ENCODE assay signal across 8 cellular contexts in the genomic region with DNA sequence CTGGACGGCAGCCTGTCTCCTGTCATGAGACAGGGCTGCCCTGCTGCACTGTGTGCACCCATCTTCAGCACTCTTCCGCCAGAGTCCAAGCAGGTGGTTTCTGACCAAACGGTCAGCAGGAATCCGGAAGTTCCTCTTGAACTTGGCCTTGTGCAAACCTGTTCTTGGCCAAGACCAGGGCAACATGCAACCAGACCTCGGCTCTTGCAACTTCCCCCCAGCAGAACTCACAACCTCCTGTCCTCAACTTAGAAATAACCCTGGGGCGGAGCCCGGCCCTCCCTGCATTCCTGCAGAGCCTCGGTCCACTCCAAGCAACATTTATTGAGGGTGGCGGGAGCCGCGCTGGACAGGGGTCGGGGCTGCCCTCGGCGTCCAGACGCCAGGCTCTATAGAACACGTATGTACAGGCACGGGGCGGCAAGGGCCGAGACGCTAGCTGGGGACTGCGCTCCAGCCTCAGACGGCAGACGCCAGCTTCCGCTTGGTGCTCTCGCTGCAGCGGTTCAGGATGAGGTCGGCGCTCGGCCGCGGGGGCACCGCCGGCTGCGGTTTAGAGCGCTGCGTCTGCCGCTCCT.
A peak's percentile ranks its signal among the peaks of the same experiment; 100 is the strongest.
DNase-seq lines count a peak whose midpoint lies in the region; ATAC-seq and TF ChIP-seq lines count a peak whose summit lies in the region.
"Not testable (repeated sequence)": the region's sequence is repeated elsewhere in the genome, so short reads cannot be mapped to it uniquely, and the experiment has no call there.

No MANE protein-coding gene starts in this region.

- H3K9me3 Mint-ChIP-seq in CD14-positive monocyte; central memory CD8-positive, alpha-beta T cell: not testable (repeated sequence)

- not testable (repeated sequence) for H3K36me3 ChIP-seq in PC-9 (ENCODE audit: low read depth); neuron (ENCODE audit: insufficient read depth, low read length)

- H3K4me3 Mint-ChIP-seq in CD14-positive monocyte, result peak overlapping the region; percentile 51 to 62
- H3K4me3 Mint-ChIP-seq in central memory CD8-positive, alpha-beta T cell, result not testable (repeated sequence)

- BruUV-seq in PC-9 (replicated peaks; lab: Mats Ljungman, UMichigan), result TSS peak; percentile 98

- H3K9me3 ChIP-seq in PC-9 (ENCODE audit: insufficient read depth, low read depth); neuron (ENCODE audit: low read length): not testable (repeated sequence)

- not testable (repeated sequence) for H3K27me3 ChIP-seq in PC-9 (ENCODE audit: insufficient read depth, low read depth); neuron (ENCODE audit: insufficient read depth, low read length)

- CTCF ChIA-PET in PC-9 (lab: Charles Lee), result not testable (repeated sequence)

- ATAC-seq in HG02759 (IDR thresholded peaks at IDR 0.05; ENCODE audit: unreplicated experiment), result peak; percentile 1
- peak; percentile 86 for ATAC-seq in central memory CD8-positive, alpha-beta T cell (replicated peaks; ENCODE audit: extremely low read depth, poor library complexity, severe bottlenecking)
- ATAC-seq in left ventricle myocardium superior, result peak; percentile 9

- DNase-seq in CD14-positive monocyte (ENCODE audit: low spot score) (peak; percentile 81), PC-9 (peak in 1 of 2 experiments; percentile 61), left ventricle myocardium superior (peak; percentile 67)
- peak; percentile 70 for DNase-seq in activated CD8-positive, alpha-beta memory T cell treated with anti-CD3 and anti-CD28 coated beads, Interleukin-2, amount 50 U/mL, for 48 hours
- DNase-seq in central memory CD8-positive, alpha-beta T cell (ENCODE audit: low spot score in 2 of 2), result not testable (repeated sequence)
- DNase-seq in stimulated activated CD8-positive, alpha-beta memory T cell treated with anti-CD3 and anti-CD28 coated beads, Interleukin-4, amount 100 ng/mL, for 48 hours, result peak; percentile 45

- H3K27ac ChIP-seq in PC-9, result peak overlapping the region; percentile 83

- H4K20me1 ChIP-seq in PC-9 (ENCODE audit: insufficient read depth), result not testable (repeated sequence)

- not testable (repeated sequence) for H3K79me2 ChIP-seq in PC-9 (ENCODE audit: low read depth)

- POLR2A ChIA-PET in PC-9 (lab: Charles Lee; ENCODE audit: unreplicated experiment), result not testable (repeated sequence)

- not testable (repeated sequence) for H3K4me1 Mint-ChIP-seq in CD14-positive monocyte; central memory CD8-positive, alpha-beta T cell

- not testable (repeated sequence) for H2AFZ ChIP-seq in PC-9; neuron (ENCODE audit: low read depth, low read length)

- H3K4me2 ChIP-seq in PC-9, result peak overlapping the region; percentile 73

- not testable (repeated sequence) for TF ChIP-seq CTCF in CD14-positive monocyte (IDR thresholded peaks at IDR 0.05); PC-9 (conservative IDR thresholded peaks at IDR 0.05)

- H3K27me3 Mint-ChIP-seq in CD14-positive monocyte (ENCODE audit: low read depth in 3 of 3); central memory CD8-positive, alpha-beta T cell: not testable (repeated sequence)

- H3K27ac Mint-ChIP-seq in CD14-positive monocyte, result peak overlapping the region; percentile 87 to 96 (median 92)
- H3K27ac Mint-ChIP-seq in central memory CD8-positive, alpha-beta T cell (ENCODE audit: low read depth), result not testable (repeated sequence)

- peak overlapping the region; percentile 55; the same call in 1 of the 2 replicates for H3K4me3 ChIP-seq in PC-9
- peak overlapping the region; percentile 42 for H3K4me3 ChIP-seq in neuron (ENCODE audit: low read length)

- not testable (repeated sequence) for H3F3A ChIP-seq in PC-9 (ENCODE audit: insufficient read depth, low read depth)

- H3K36me3 Mint-ChIP-seq in CD14-positive monocyte; central memory CD8-positive, alpha-beta T cell (ENCODE audit: insufficient read depth): not testable (repeated sequence)

- H3K9me2 ChIP-seq in PC-9 (ENCODE audit: insufficient read depth), result not testable (repeated sequence)

- not testable (repeated sequence) for H3K4me1 ChIP-seq in PC-9 (replicated peaks; ENCODE audit: insufficient read depth); neuron (ENCODE audit: insufficient read depth, low read length)

- intact Hi-C loops in CD14-positive monocyte (cut with micrococcal nuclease); PC-9 (cut with micrococcal nuclease; ENCODE audit: unreplicated experiment); left ventricle myocardium superior (cut with micrococcal nuclease): not testable (repeated sequence)

Comparison
In these comparisons a context has a peak if more than half of its experiments do, and no peak if none do; other contexts are left out.
1. ATAC-seq: peak in every context shown above with its lines; median percentile 86 in central memory CD8-positive, alpha-beta T cell; 9 in left ventricle myocardium superior; 1 in HG02759.